7 cellular contexts compared by ENCODE assay signal in genomic region chr21:45291613-45292398, GRCh38. TPM values are rescaled to one million over a fixed set of nuclear protein-coding genes. Genes with fewer than 3 reads are reported as not detected.
DNase-seq lines count a peak whose midpoint lies in the region; ATAC-seq and TF ChIP-seq lines count a peak whose summit lies in the region.

No MANE protein-coding gene starts in this region.

- H3K9ac ChIP-seq in KMS-11, result no peak overlapping the region

- peaks cover 36% of the 10 kb centered on the region for H3K27me3 ChIP-seq in KMS-11 (ENCODE audit: insufficient read depth, low read depth)
- H3K27me3 ChIP-seq in body of pancreas, result no peaks in the 10 kb centered on the region
- H3K27me3 ChIP-seq in tibial artery, result no peaks in the 10 kb centered on the region
- H3K27me3 ChIP-seq in A673 (replicated peaks; ENCODE audit: insufficient read depth, low read depth, low read length, poor library complexity), result no peaks in the 10 kb centered on the region

- 48 to 52% methylated on average over 7 to 34 of the region's 34 CpGs for WGBS in body of pancreas, 2 donors

- H3K4me3 ChIP-seq in KMS-11 (IDR thresholded peaks at IDR 0.05; ENCODE audit: insufficient read depth, low read depth, low read length) (no peak overlapping the region), body of pancreas (no peak overlapping the region), tibial artery (no peak overlapping the region), A673 (ENCODE audit: low read depth, low read length, poor library complexity, severe bottlenecking) (no peak overlapping the region)

- H3K79me2 ChIP-seq in KMS-11 (ENCODE audit: insufficient read depth, low read depth), result no peaks in the 10 kb centered on the region

- intact Hi-C loops in body of pancreas (cut with DNase I), result loop anchor here (10.0 kb wide), 1 partner anchor 153 kb away; no protein-coding TSS in a partner anchor
- intact Hi-C loops in tibial artery (cut with DNase I; ENCODE audit: low total_unique reads), result loop anchor here (2.0 to 10.0 kb wide), 2 partner anchors 113 to 147 kb away; partner anchors contain the start of gene COL18A1
- intact Hi-C loops in A673 (cut with micrococcal nuclease; ENCODE audit: unreplicated experiment), result loop anchor here (1.0 to 5.0 kb wide), 3 partner anchors 147 to 529 kb away; no protein-coding TSS in a partner anchor

- TF ChIP-seq CTCF in KMS-11 (conservative IDR thresholded peaks at IDR 0.05; ENCODE audit: low read depth, low read length) (no peak), body of pancreas (IDR thresholded peaks at IDR 0.05) (no peak), tibial artery (IDR thresholded peaks at IDR 0.05) (no peak), A673 (conservative IDR thresholded peaks at IDR 0.05; ENCODE audit: low read depth, low read length) (no peak)

- H3K36me3 ChIP-seq in KMS-11 (ENCODE audit: insufficient read depth), result no peaks in the 10 kb centered on the region
- H3K36me3 ChIP-seq in body of pancreas (replicated peaks in 1 of 2; ENCODE audit: insufficient read depth in 1 of 2, low read depth in 2 of 2), result no peaks in the 10 kb centered on the region
- H3K36me3 ChIP-seq in tibial artery, result no peaks in the 10 kb centered on the region
- H3K36me3 ChIP-seq in A673 (ENCODE audit: insufficient read depth, low read length, poor library complexity, severe bottlenecking), result no peaks in the 10 kb centered on the region

- H3K27ac ChIP-seq in KMS-11 (no peak overlapping the region), body of pancreas (peak overlapping the region in 3 of 4 donors; percentile 50 to 78 (median 59)), tibial artery (peak overlapping the region; percentile 94 to 98), A673 (ENCODE audit: low read depth, low read length, poor library complexity, severe bottlenecking) (no peak overlapping the region)

- CTCF ChIA-PET in A673 (lab: Charles Lee), result interaction anchor here (1.0 kb wide), 1 partner anchor 151 kb away, joined by 5 read pairs; no protein-coding TSS in a partner anchor

- peak overlapping the region; percentile 49; the same call in 1 of the 2 replicates for H3K4me2 ChIP-seq in KMS-11

- no peak overlapping the region for H2AFZ ChIP-seq in KMS-11 (ENCODE audit: low read depth)

- no peak for ATAC-seq in body of pancreas

- BruUV-seq in A673 (replicated peaks; lab: Mats Ljungman, UMichigan), result no TSS peak

- H3K9me3 ChIP-seq in body of pancreas (no peaks in the 10 kb centered on the region), tibial artery (no peaks in the 10 kb centered on the region), A673 (ENCODE audit: low read depth, low read length, poor library complexity, severe bottlenecking) (no peaks in the 10 kb centered on the region)

- H4K20me1 ChIP-seq in KMS-11 (ENCODE audit: insufficient read depth), result no peaks in the 10 kb centered on the region

- TF ChIP-seq POLR2A in body of pancreas (IDR thresholded peaks at IDR 0.05), result no peak

- POLR2A ChIA-PET in A673 (lab: Charles Lee; ENCODE audit: low non-redundant PET), result interaction anchor here (0.6 kb wide), 1 partner anchor 9 kb away, joined by 3 read pairs; no protein-coding TSS in a partner anchor

- H3K4me1 ChIP-seq in KMS-11 (ENCODE audit: low read depth, poor library complexity, severe bottlenecking) (peaks cover 9% of the 10 kb centered on the region), body of pancreas (peaks cover 53% of the 10 kb centered on the region), tibial artery (peaks cover 10 to 71% (median 58%) of the 10 kb centered on the region in 4 donors), A673 (ENCODE audit: insufficient read depth, low read length, poor library complexity, severe bottlenecking) (peaks cover 4% of the 10 kb centered on the region)

- DNase-seq in body of pancreas (peak in 1 of 4 donors; percentile 22), mesenteric fat pad (ENCODE audit: low spot score) (peak; percentile 89), tibial artery (peak; percentile 38 to 74), A673 (ENCODE audit: low spot score) (no peak), C1 segment of cervical spinal cord (lab: John Stamatoyannopoulos, UW) (no peak), DMS114 treated with DMSO at 0.1 percent for 48 hours (lab: John Stamatoyannopoulos, UW; ENCODE audit: unreplicated experiment) (no peak)

RNA-seq across cellular contexts. Expression of gene POFUT2, which starts 4.1 kb away (rescaled TPM):
- 10 to 100 TPM; 16.3 to 46.1 TPM for total RNA-seq in body of pancreas
- 29.6 TPM for total RNA-seq in mesenteric fat pad
- 25.1 and 29.5 TPM in 2 replicates for total RNA-seq in A673 (2021)

Comparison
In these comparisons a context has a peak if more than half of its experiments do, and no peak if none do; other contexts are left out.
1. H3K27ac ChIP-seq: peak in body of pancreas (3 of 4) and tibial artery (2 of 2); none in KMS-11 (single experiment) and A673 (single experiment).
2. DNase-seq: peak in mesenteric fat pad (single experiment) and tibial artery (2 of 2); none in A673 (single experiment), C1 segment of cervical spinal cord (0 of 14) and DMS114 treated with DMSO at 0.1 percent for 48 hours (single experiment).